8 cellular contexts compared by ENCODE assay signal in genomic region chr13:100904293-100904976, GRCh38.
"Had no signal": no experiment of that assay in that cellular context is flagged by ENCODE, and none has a peak within 500 bp of the region (broad histone marks: within the 10 kb centered on the region; RNA-seq: fewer than 3 reads in every experiment).

No MANE protein-coding gene starts in this region.

- DNase-seq: GDM1, GF-D8 had no signal

- FAIRE-seq: G401.6, GM12878, GM12891, GM12892, GM18507, GM19239 had no signal

- ATAC-seq: GM12878 had no signal

- H3K4me3 ChIP-seq: GM12878 had no signal
